Comparison of ENCODE assay signal across 24 cellular contexts in genomic region chr13:25692156-25692555, GRCh38.
DNase-seq lines count a peak whose midpoint lies in the region; ATAC-seq and TF ChIP-seq lines count a peak whose summit lies in the region.
"Had no signal": no experiment of that assay in that cellular context is flagged by ENCODE, and none has a peak within 500 bp of the region (broad histone marks: within the 10 kb centered on the region; RNA-seq: fewer than 3 reads in every experiment).

No MANE protein-coding gene starts in this region.

- no peaks in the 10 kb centered on the region for H3K27me3 ChIP-seq in skeletal muscle tissue (ENCODE audit: control insufficient read depth in 3 of 3, insufficient read depth in 3 of 3, low read length in 3 of 3)
- H3K27me3 ChIP-seq: heart left ventricle, right atrium auricular region, transverse colon had no signal

- ATAC-seq in WTC11: peak; percentile 59
- ATAC-seq: heart left ventricle, left ventricle myocardium superior, Right ventricle myocardium inferior had no signal

- H3K9me3 ChIP-seq in skeletal muscle tissue (ENCODE audit: control insufficient read depth in 3 of 3, low read length in 3 of 3): no peaks in the 10 kb centered on the region
- H3K9me3 ChIP-seq: right atrium auricular region, transverse colon had no signal

- H3K4me3 ChIP-seq in skeletal muscle tissue (ENCODE audit: low read length in 3 of 3): peak overlapping the region in 1 of 3 donors; percentile 45
- H3K4me3 ChIP-seq: heart left ventricle, right atrium auricular region, transverse colon had no signal

- peaks cover 10% of the 10 kb centered on the region for H3K4me1 Mint-ChIP-seq in WTC11
- H3K4me1 Mint-ChIP-seq: immature natural killer cell had no signal

- H3K36me3 ChIP-seq in skeletal muscle tissue (ENCODE audit: control insufficient read depth in 3 of 3, insufficient read depth in 3 of 3, low read length in 3 of 3): no peaks in the 10 kb centered on the region
- H3K36me3 ChIP-seq: heart left ventricle, right atrium auricular region, transverse colon had no signal

- CTCF ChIA-PET in WTC11 (lab: Charles Lee): no interaction called here

- peak; percentile 43 for DNase-seq in NCI-H510A treated with DMSO at 0.1 percent for 48 hours (lab: John Stamatoyannopoulos, UW)
- no peak for DNase-seq in NCI-H510A (lab: John Stamatoyannopoulos, UW)
- DNase-seq in WTC11 (ENCODE audit: low spot score): no peak
- peak; percentile 95 for DNase-seq in myocyte (ENCODE audit: low read depth)
- DNase-seq in globus pallidus (ENCODE audit: low spot score): no peak
- no peak for DNase-seq in EL
- DNase-seq in activated T-cell treated with anti-CD3 and anti-CD28 coated beads, Interleukin-2, amount 50 U/mL, for 48 hours: no peak
- DNase-seq: activated CD4-positive, alpha-beta T cell treated with anti-CD3 and anti-CD28 coated beads for 1 hour; activated CD8-positive, alpha-beta memory T cell treated with anti-CD3 and anti-CD28 coated beads for 24 hours; activated naive CD4-positive, alpha-beta T cell; activated T-cell treated with anti-CD3 and anti-CD28 coated beads, Interleukin-2, amount 50 U/mL, for 24 hours; DND-41; heart left ventricle; immature natural killer cell; left ventricle myocardium superior; NCI-H69; OCI-M1; stimulated activated CD8-positive, alpha-beta memory T cell treated with anti-CD3 and anti-CD28 coated beads, Interleukin-4, amount 100 ng/mL, for 48 hours; transverse colon had no signal

- peaks cover 33 to 42% (median 38%) of the 10 kb centered on the region in 3 donors for H3K4me1 ChIP-seq in skeletal muscle tissue (ENCODE audit: control insufficient read depth in 3 of 3, insufficient read depth in 3 of 3, low read length in 3 of 3)

- no peak overlapping the region for H3K27ac Mint-ChIP-seq in WTC11
- H3K27ac Mint-ChIP-seq: activated T-cell treated with anti-CD3 and anti-CD28 coated beads, Interleukin-2, amount 50 U/mL, for 24 hours; dendritic cell treated with granulocyte-macrophage colony-stimulating factor and Interleukin-4, amounts not matched to agents 40 ng/mL and 50 ng/mL, for 4 days; immature natural killer cell had no signal

- TF ChIP-seq CTCF in WTC11 (IDR thresholded peaks at IDR 0.05): no peak

- POLR2A ChIA-PET in WTC11 (lab: Charles Lee): no interaction called here

- no peaks in the 10 kb centered on the region; the same call in 1 of the 2 replicates for H3K36me3 Mint-ChIP-seq in WTC11

- H3K9ac ChIP-seq in skeletal muscle tissue (ENCODE audit: low read depth in 1 of 3, low read length in 3 of 3): no peak overlapping the region

- H3K9me3 Mint-ChIP-seq in WTC11: peaks cover 16% of the 10 kb centered on the region
- H3K9me3 Mint-ChIP-seq: activated T-cell treated with anti-CD3 and anti-CD28 coated beads, Interleukin-2, amount 50 U/mL, for 24 hours; dendritic cell treated with granulocyte-macrophage colony-stimulating factor and Interleukin-4, amounts not matched to agents 40 ng/mL and 50 ng/mL, for 4 days had no signal

- H3K27me3 Mint-ChIP-seq in WTC11 (ENCODE audit: low read depth): no peaks in the 10 kb centered on the region
- H3K27me3 Mint-ChIP-seq: dendritic cell treated with granulocyte-macrophage colony-stimulating factor and Interleukin-4, amounts not matched to agents 40 ng/mL and 50 ng/mL, for 4 days had no signal

- H3K27ac ChIP-seq in skeletal muscle tissue (ENCODE audit: low read depth, low read length): peak overlapping the region; percentile 48
- H3K27ac ChIP-seq: 22Rv1, heart left ventricle, right atrium auricular region, transverse colon had no signal

- no peak overlapping the region for H3K4me3 Mint-ChIP-seq in WTC11
- H3K4me3 Mint-ChIP-seq: activated T-cell treated with anti-CD3 and anti-CD28 coated beads, Interleukin-2, amount 50 U/mL, for 24 hours; dendritic cell treated with granulocyte-macrophage colony-stimulating factor and Interleukin-4, amounts not matched to agents 40 ng/mL and 50 ng/mL, for 4 days; immature natural killer cell had no signal

TF ChIP-seq in WTC11, 78 proteins besides CTCF, POLR2A, EP300 and RAD21 (continues in another document):
- TF ChIP-seq PRDM15 (CRISPR knock-in tag; IDR thresholded peaks at IDR 0.05) (no peak), EMX1 (CRISPR knock-in tag; IDR thresholded peaks at IDR 0.05) (no peak), AR (CRISPR knock-in tag; IDR thresholded peaks at IDR 0.05) (no peak), TEAD4 (CRISPR knock-in tag; IDR thresholded peaks at IDR 0.05) (no peak), OVOL2 (CRISPR knock-in tag; IDR thresholded peaks at IDR 0.05; ENCODE audit: borderline replicate concordance) (no peak), IRF1 (CRISPR knock-in tag; IDR thresholded peaks at IDR 0.05) (no peak), NR2C2 (CRISPR knock-in tag; IDR thresholded peaks at IDR 0.05) (no peak)

Comparison
In these comparisons a context has a peak if more than half of its experiments do, and no peak if none do; other contexts are left out.
1. DNase-seq: peak in NCI-H510A treated with DMSO at 0.1 percent for 48 hours (single experiment) and myocyte (single experiment); none in NCI-H510A (single experiment), WTC11 (single experiment), globus pallidus (single experiment), EL (single experiment) and activated T-cell treated with anti-CD3 and anti-CD28 coated beads, Interleukin-2, amount 50 U/mL, for 48 hours (0 of 2).